Comparison of ENCODE assay signal across 20 cellular contexts in the genomic region with DNA sequence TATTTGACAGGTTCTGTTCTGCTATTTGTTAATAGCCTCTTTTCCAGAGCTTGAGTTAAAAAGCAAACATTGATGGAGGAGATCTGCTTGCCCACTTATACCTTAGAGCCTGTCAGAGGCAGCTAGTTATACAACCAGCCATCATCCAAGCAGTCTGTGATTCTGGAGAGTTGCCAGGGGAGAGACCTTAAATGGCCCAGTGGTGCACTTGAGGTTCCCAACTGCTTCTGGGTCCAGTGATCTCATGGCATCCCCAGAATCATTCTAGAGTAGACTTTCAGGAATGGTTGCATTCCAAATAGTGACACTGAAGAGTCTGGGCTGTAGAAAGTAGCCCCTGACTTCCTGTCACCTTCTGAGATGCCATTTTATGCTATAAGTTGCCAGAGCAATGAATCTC.
A peak's percentile ranks its signal among the peaks of the same experiment; 100 is the strongest.
DNase-seq lines count a peak whose midpoint lies in the region; ATAC-seq and TF ChIP-seq lines count a peak whose summit lies in the region.
"Had no signal": no experiment of that assay in that cellular context is flagged by ENCODE, and none has a peak within 500 bp of the region (broad histone marks: within the 10 kb centered on the region; RNA-seq: fewer than 3 reads in every experiment).

No MANE protein-coding gene starts in this region.

- no peaks in the 10 kb centered on the region for H3K79me1 ChIP-seq in mesendoderm (ENCODE audit: low read length)

- no peak overlapping the region for H3K56ac ChIP-seq in mesendoderm (ENCODE audit: low read length)

- no peak overlapping the region for H4K8ac ChIP-seq in mesendoderm (ENCODE audit: low read depth, low read length)

- H2AFZ ChIP-seq in osteoblast (ENCODE audit: low read length), result no peak overlapping the region

- H3K27ac ChIP-seq in mesendoderm (ENCODE audit: low read depth, low read length) (no peak overlapping the region), osteoblast (ENCODE audit: low read depth, low read length) (no peak overlapping the region)
- H3K27ac ChIP-seq: 22Rv1, prostate gland, RWPE1, suprapubic skin had no signal

- H3K4me1 ChIP-seq in mesendoderm (ENCODE audit: control insufficient read depth, low read depth, low read length), result no peaks in the 10 kb centered on the region
- no peaks in the 10 kb centered on the region for H3K4me1 ChIP-seq in osteoblast (ENCODE audit: insufficient read depth, low read length)
- H3K4me1 ChIP-seq: prostate gland had no signal

- no peak overlapping the region for H4K5ac ChIP-seq in mesendoderm (ENCODE audit: low read length)

- H2BK120ac ChIP-seq in mesendoderm (ENCODE audit: low read depth, low read length), result no peak overlapping the region

- no peak overlapping the region for H2BK5ac ChIP-seq in mesendoderm (ENCODE audit: low read length)

- no peak for TF ChIP-seq CTCF in osteoblast (IDR thresholded peaks at IDR 0.05; ENCODE audit: extremely low read depth, low read depth, low read length)

- no peak overlapping the region for H2AK5ac ChIP-seq in mesendoderm (ENCODE audit: low read length)

- no peaks in the 10 kb centered on the region for H4K20me1 ChIP-seq in osteoblast (ENCODE audit: insufficient read depth, low read length)

- H3K36me3 ChIP-seq in mesendoderm (ENCODE audit: control insufficient read depth, insufficient read depth, low read length), result no peaks in the 10 kb centered on the region
- H3K36me3 ChIP-seq in osteoblast (ENCODE audit: insufficient read depth, low read length), result no peaks in the 10 kb centered on the region
- H3K36me3 ChIP-seq: prostate gland, suprapubic skin had no signal

- DNase-seq in DMS 273 (lab: John Stamatoyannopoulos, UW; ENCODE audit: unreplicated experiment), result peak; percentile 27
- DNase-seq in DMS 273 treated with DMSO at 0.1 percent for 48 hours (lab: John Stamatoyannopoulos, UW), result no peak
- peak; percentile 96 for DNase-seq in NCI-H2029 treated with DMSO at 0.1 percent for 48 hours (lab: John Stamatoyannopoulos, UW)
- DNase-seq in SK-N-DZ (ENCODE audit: low spot score), result peak; percentile 6
- DNase-seq in mesendoderm, result peak; percentile 29
- DNase-seq in osteoblast (ENCODE audit: insufficient read length, low spot score, missing footprints), result no peak
- no peak for DNase-seq in activated CD4-positive, alpha-beta T cell treated with anti-CD3 and anti-CD28 coated beads for 48 hours
- DNase-seq: activated naive CD4-positive, alpha-beta T cell treated with Interleukin-2 at 50 U/mL for 16 hours; activated T-cell treated with anti-CD3 and anti-CD28 coated beads for 4 hours; effector CD8-positive, alpha-beta T cell; head of caudate nucleus; Karpas-422; NCI-H2081 treated with DMSO at 0.1 percent for 48 hours; stimulated activated CD8-positive, alpha-beta memory T cell treated with anti-CD3 and anti-CD28 coated beads, Interleukin-4, amount 100 ng/mL, for 48 hours had no signal

- no peak overlapping the region for H3K23ac ChIP-seq in mesendoderm (ENCODE audit: low read length)

- H3K4me3 ChIP-seq in mesendoderm (ENCODE audit: low read length) (no peak overlapping the region), osteoblast (ENCODE audit: insufficient read depth, low read length) (no peak overlapping the region)
- H3K4me3 ChIP-seq: prostate gland, smooth muscle cell, suprapubic skin had no signal

- no peak overlapping the region for H2BK15ac ChIP-seq in mesendoderm (replicated peaks; ENCODE audit: low read depth)

- H3K4me2 ChIP-seq in mesendoderm (ENCODE audit: low read length) (no peak overlapping the region), osteoblast (ENCODE audit: insufficient read depth, low read length) (no peak overlapping the region)
- H3K4me2 ChIP-seq: smooth muscle cell had no signal

- H3K9ac ChIP-seq in mesendoderm (ENCODE audit: low read length), result no peak overlapping the region

- no peak overlapping the region for H3K4ac ChIP-seq in mesendoderm (ENCODE audit: low read depth, low read length)

- H3K79me2 ChIP-seq in mesendoderm (ENCODE audit: control insufficient read depth, insufficient read depth, low read length), result no peaks in the 10 kb centered on the region
- H3K79me2 ChIP-seq in osteoblast (ENCODE audit: insufficient read depth, low read length), result no peaks in the 10 kb centered on the region

- no peak for ATAC-seq in HG03175 (IDR thresholded peaks at IDR 0.05; ENCODE audit: unreplicated experiment)

- no peaks in the 10 kb centered on the region for H3K9me3 ChIP-seq in osteoblast (ENCODE audit: low read depth, low read length)
- H3K9me3 ChIP-seq: prostate gland, suprapubic skin had no signal

- no peak overlapping the region for H3K18ac ChIP-seq in mesendoderm (ENCODE audit: low read length)

- H3K27me3 ChIP-seq in mesendoderm (ENCODE audit: insufficient read depth, low read length, poor library complexity) (no peaks in the 10 kb centered on the region), osteoblast (ENCODE audit: insufficient read depth, low read length) (no peaks in the 10 kb centered on the region)
- H3K27me3 ChIP-seq: suprapubic skin had no signal

Comparison
In these comparisons a context has a peak if more than half of its experiments do, and no peak if none do; other contexts are left out.
1. DNase-seq: peak in DMS 273 (single experiment), NCI-H2029 treated with DMSO at 0.1 percent for 48 hours (single experiment), SK-N-DZ (single experiment) and mesendoderm (single experiment); none in DMS 273 treated with DMSO at 0.1 percent for 48 hours (single experiment), osteoblast (single experiment) and activated CD4-positive, alpha-beta T cell treated with anti-CD3 and anti-CD28 coated beads for 48 hours (single experiment).